Comparison of ENCODE assay signal across 8 cellular contexts in the genomic region with DNA sequence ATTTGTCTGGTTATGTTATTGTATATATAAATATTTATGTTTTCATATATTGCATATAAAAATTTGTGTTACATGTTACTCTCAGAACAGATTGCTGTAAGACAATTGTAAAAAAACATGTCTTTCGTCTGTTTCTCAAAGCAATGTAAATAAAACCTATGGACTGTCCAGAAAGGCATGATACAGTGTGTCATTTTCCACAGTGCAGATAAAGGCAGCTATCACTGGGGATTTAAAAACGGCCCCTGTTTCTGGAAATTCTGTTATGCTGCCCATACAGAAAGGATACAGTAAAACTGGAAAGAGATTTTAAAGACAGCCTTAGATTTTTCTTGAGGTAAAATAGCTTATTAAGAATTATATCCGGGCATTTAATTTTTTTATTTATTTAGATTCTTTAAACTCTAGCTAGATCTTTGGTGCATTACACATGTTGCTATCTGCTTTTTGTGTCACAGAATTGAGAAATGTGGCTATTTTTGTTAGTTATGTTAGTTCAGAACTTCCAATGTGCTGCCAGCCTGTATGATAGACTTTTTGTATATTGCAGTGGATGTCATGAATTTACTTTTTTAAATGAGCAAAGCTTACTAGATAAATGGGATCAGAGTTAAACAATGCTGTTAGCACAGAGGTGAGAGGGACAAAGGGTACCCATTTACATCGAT. TPM values are rescaled to one million over a fixed set of nuclear protein-coding genes. Genes with fewer than 3 reads are reported as not detected.
DNase-seq lines count a peak whose midpoint lies in the region; ATAC-seq, FAIRE-seq and TF ChIP-seq lines count a peak whose summit lies in the region.

No MANE protein-coding gene starts in this region.

- TF ChIP-seq EP300 in HepG2 (IDR thresholded peaks at IDR 0.05; ENCODE audit: low read depth in 2 of 2, low read length in 2 of 2) (0 out of 4 replicates have a peak, but pooled peaks of 1 of the 2 experiments have one; percentile 37), HepG2 (CRISPR knock-in tag; IDR thresholded peaks at IDR 0.05; ENCODE audit: borderline replicate concordance) (no peak)

- TF ChIP-seq POLR2A in HepG2 (IDR thresholded peaks at IDR 0.05; ENCODE audit: insufficient read depth in 1 of 2, low read depth in 2 of 2, low read length in 2 of 2) (no peak), thyroid gland (IDR thresholded peaks at IDR 0.05) (no peak)

- TSS peak; percentile 67 for BruUV-seq in HepG2 (replicated peaks; lab: Mats Ljungman, UMichigan)

- DNase-seq in NCI-H2227 treated with DMSO at 0.1 percent for 48 hours (lab: John Stamatoyannopoulos, UW), result peak; percentile 68
- peak; percentile 74 for DNase-seq in HepG2 (ENCODE audit: low spot score)
- DNase-seq in thyroid gland, result no peak
- DNase-seq in activated CD8-positive, alpha-beta memory T cell treated with anti-CD3 and anti-CD28 coated beads for 24 hours, result no peak
- no peak for DNase-seq in HEK293T (ENCODE audit: extremely low spot score)

- in situ Hi-C loops in HepG2 (cut with HindIII; ENCODE audit: extremely low pct_ligation_motif_present, low pct_unique_long_range_greater_than_20kb), result no loop called here

- peaks cover 0 to 2% (median 0%) of the 10 kb centered on the region in 5 experiments for H3K9me3 Mint-ChIP-seq in brain

- H3K4me1 ChIP-seq in HepG2 (ENCODE audit: insufficient read depth, low read length), result peaks cover 30% of the 10 kb centered on the region
- H3K4me1 ChIP-seq in thyroid gland, result peaks cover 0 to 11% of the 10 kb centered on the region in 2 donors

- no peak for TF ChIP-seq RAD21 in HepG2 (CRISPR knock-in tag; IDR thresholded peaks at IDR 0.05)

- H3K79me2 ChIP-seq in HepG2 (ENCODE audit: insufficient read depth, low read length), result peaks cover 61% of the 10 kb centered on the region

- H3K4me2 ChIP-seq in HepG2 (ENCODE audit: low read depth, low read length), result peak overlapping the region; percentile 91

- H3K27me3 Mint-ChIP-seq in brain, result peaks cover 9% of the 10 kb centered on the region

- peak overlapping the region; percentile 97 to 100 (median 100) for H3K4me3 Mint-ChIP-seq in brain

- peak overlapping the region; percentile 100 for H3K27ac ChIP-seq in HepG2 (ENCODE audit: extremely low read length, insufficient read depth, low read length)
- H3K27ac ChIP-seq in thyroid gland, result peak overlapping the region; percentile 96 to 100 (median 99)

- ATAC-seq in HepG2 (0 out of 3 replicates have a peak, but pooled peaks have one; percentile 8), GM19328 (IDR thresholded peaks at IDR 0.05; ENCODE audit: unreplicated experiment) (no peak)

- H3K27me3 ChIP-seq in HepG2 (ENCODE audit: control insufficient read depth in 1 of 2, insufficient read depth in 2 of 2, low read length in 2 of 2) (no peaks in the 10 kb centered on the region; a peak in 2 of 5 replicates), thyroid gland (no peaks in the 10 kb centered on the region)

- peak overlapping the region; percentile 53 for H3K4me3 ChIP-seq in GM12875 (ENCODE audit: low read depth, low read length)
- peak overlapping the region; percentile 73 to 100 (median 84) for H3K4me3 ChIP-seq in HepG2 (replicated peaks in 1 of 3; ENCODE audit: insufficient read depth in 1 of 3, low read depth in 2 of 3, low read length in 3 of 3)
- peak overlapping the region in 2 of 3 donors; percentile 86 to 89 for H3K4me3 ChIP-seq in thyroid gland (replicated peaks in 1 of 3)

- H4K20me1 ChIP-seq in HepG2 (ENCODE audit: insufficient read depth, low read length), result no peaks in the 10 kb centered on the region

- intact Hi-C loops in HepG2 (cut with micrococcal nuclease; ENCODE audit: unreplicated experiment) (loop anchor here (1.0 to 2.0 kb wide), 3 partner anchors 9 to 112 kb away; partner anchors contain the start of genes EEF1B2 and NDUFS1), thyroid gland (cut with DNase I) (no loop called here)

- H3K4me1 Mint-ChIP-seq in brain, result peaks cover 38% of the 10 kb centered on the region

- H3K27ac Mint-ChIP-seq in brain, result peak overlapping the region; percentile 100

- peak; percentile 43 for FAIRE-seq in HepG2 (lab: Jason Lieb, UNC)

- H3K36me3 ChIP-seq in HepG2 (replicated peaks in 1 of 2; ENCODE audit: control insufficient read depth in 1 of 2, insufficient read depth in 2 of 2, low read length in 2 of 2) (peaks cover 0 to 2% of the 10 kb centered on the region in 2 experiments; a peak in 1 of 5 replicates), thyroid gland (no peaks in the 10 kb centered on the region)

- H2AFZ ChIP-seq in HepG2 (ENCODE audit: low read length), result no peak overlapping the region

- CTCF ChIA-PET in HepG2 (lab: Yijun Ruan, JAX; ENCODE audit: low intra/inter-chr PET ratio, low total read pairs) (no interaction called here), HEK293T (lab: Yijun Ruan, JAX) (no interaction called here)

- TF ChIP-seq CTCF in GM12875 (IDR thresholded peaks at IDR 0.05; ENCODE audit: borderline replicate concordance, insufficient read depth, low read depth, low read length) (no peak), brain (conservative IDR thresholded peaks at IDR 0.05) (no peak), HepG2 (CRISPR knock-in tag; IDR thresholded peaks at IDR 0.05) (no peak), thyroid gland (IDR thresholded peaks at IDR 0.05) (no peak)

- POLR2A ChIA-PET in HepG2 (lab: Yijun Ruan, JAX) (interaction anchor here (0.6 to 3.2 kb wide), 15 partner anchors 8 to 1443 kb away, joined by 3 to 32 read pairs (median 4); partner anchors contain the start of genes CREB1, EEF1B2 and NDUFS1), HEK293T (lab: Yijun Ruan, JAX) (interaction anchor here (0.7 to 1.0 kb wide), 7 partner anchors 9 to 351 kb away, joined by 3 to 4 read pairs (median 3); partner anchors contain the start of gene ZDBF2)

- under 1% methylated on average over 4 of the region's 4 CpGs for WGBS in HepG2 (ENCODE audit: low lambda C conversion rate)
- 2 to 3% methylated on average over 4 of the region's 4 CpGs for WGBS in thyroid gland, 2 donors

- H3K9ac ChIP-seq in HepG2 (ENCODE audit: insufficient read depth, low read depth, low read length), result peak overlapping the region; percentile 97

- H3K36me3 Mint-ChIP-seq in brain, result peaks cover 17% of the 10 kb centered on the region

- H3K9me3 ChIP-seq in HepG2 (ENCODE audit: low read length) (no peaks in the 10 kb centered on the region), thyroid gland (no peaks in the 10 kb centered on the region)

TF ChIP-seq in HepG2, 621 proteins besides CTCF, POLR2A, EP300 and RAD21 (continues in another document):
- TF ChIP-seq SOX6 (IDR thresholded peaks at IDR 0.05) (no peak), SOX6 (CRISPR knock-in tag; IDR thresholded peaks at IDR 0.05) (peak; percentile 47; the same call in 1 of the 2 replicates), FOXA3 (CRISPR knock-in tag; IDR thresholded peaks at IDR 0.05) (peak; percentile 62)

TF ChIP-seq in HEK293T, 16 proteins besides CTCF, POLR2A, EP300 and RAD21:
- TF ChIP-seq TARDBP (IDR thresholded peaks at IDR 0.05) (no peak), PKNOX1 (IDR thresholded peaks at IDR 0.05) (no peak), FOXM1 (IDR thresholded peaks at IDR 0.05; ENCODE audit: borderline replicate concordance) (no peak), FOXA1 (IDR thresholded peaks at IDR 0.05) (no peak), ELF4 (IDR thresholded peaks at IDR 0.05) (no peak), ZNF384 (IDR thresholded peaks at IDR 0.05) (no peak), L3MBTL2 (conservative IDR thresholded peaks at IDR 0.05) (no peak), CTBP1 (IDR thresholded peaks at IDR 0.05; ENCODE audit: borderline replicate concordance) (no peak), LEF1 (IDR thresholded peaks at IDR 0.05; ENCODE audit: borderline replicate concordance) (no peak), ARNT (IDR thresholded peaks at IDR 0.05) (no peak), SUZ12 (IDR thresholded peaks at IDR 0.05) (no peak), NFRKB (IDR thresholded peaks at IDR 0.05) (no peak), HDGF (IDR thresholded peaks at IDR 0.05; ENCODE audit: borderline replicate concordance) (no peak), SP1 (IDR thresholded peaks at IDR 0.05) (no peak), FOXK2 (IDR thresholded peaks at IDR 0.05) (no peak)

RNA-seq across cellular contexts. Expression of gene INO80D, which starts 0.8 kb away (rescaled TPM):
- polyA plus RNA-seq in brain (ENCODE audit: insufficient read depth, low read depth, low replicate concordance) (0.71 TPM), HepG2 (2011; rRNA removed) (6.0 and 7.6 TPM in 2 replicates)
- total RNA-seq in HepG2 (2016; rRNA removed; fragmentation: Illumina TruSeq; extraction: Trizol) (7.9 and 13.6 TPM in 2 replicates), thyroid gland (10 to 100 TPM; 25.0 to 49.7 (median 26.5) TPM)
- total RNA-seq in HepG2 (2016; cell fraction: cytosol; rRNA removed; fragmentation: Illumina TruSeq; extraction: Trizol; ENCODE audit: low read depth), result 3.9 and 4.0 TPM in 2 replicates
- 7.0 and 12.0 TPM in 2 replicates for total RNA-seq in HepG2 (2016; cell fraction: insoluble cytoplasmic fraction; rRNA removed; fragmentation: Illumina TruSeq; extraction: Trizol)
- total RNA-seq in HepG2 (2016; cell fraction: membrane; rRNA removed; fragmentation: Illumina TruSeq; extraction: Trizol), result 6.5 TPM in 2 replicates
- 18.1 and 19.6 TPM in 2 replicates for total RNA-seq in HepG2 (2016; cell fraction: nucleus; rRNA removed; fragmentation: Illumina TruSeq; extraction: Trizol)
- 3.1 and 3.6 TPM in 2 replicates for polyA plus RNA-seq in HepG2 (2011; cell fraction: cytosol; rRNA removed)
- polyA plus RNA-seq in HepG2 (2011; cell fraction: nucleus; rRNA removed), result 11.9 and 14.5 TPM in 2 replicates
- 4.0 and 5.0 TPM in 2 replicates for polyA plus RNA-seq in HepG2 (2012)
- polyA plus RNA-seq in HepG2 (2016; cell fraction: cytosol; fragmentation: Illumina TruSeq; extraction: Trizol; ENCODE audit: low read depth), result 0.07 and 0.11 TPM in 2 replicates
- 4.2 and 4.7 TPM in 2 replicates for polyA plus RNA-seq in HepG2 (2016; cell fraction: insoluble cytoplasmic fraction; fragmentation: Illumina TruSeq; extraction: Trizol; ENCODE audit: low read depth)
- polyA plus RNA-seq in HepG2 (2016; cell fraction: membrane; fragmentation: Illumina TruSeq; extraction: Trizol; ENCODE audit: low read depth), result 0.21 and 0.27 TPM in 2 replicates
- polyA plus RNA-seq in HepG2 (2016; cell fraction: nucleus; fragmentation: Illumina TruSeq; extraction: Trizol; ENCODE audit: insufficient read depth, low read depth), result 14.2 and 15.8 TPM in 2 replicates
- 32.6 and 64.3 TPM in 2 replicates for polyA minus RNA-seq in HepG2 (2011; rRNA and poly(A)+ RNA removed; ENCODE audit: low replicate concordance)
- 19.7 and 20.6 TPM in 2 replicates for polyA minus RNA-seq in HepG2 (2011; cell fraction: cytosol; rRNA and poly(A)+ RNA removed)
- 58.3 TPM in 2 replicates for polyA minus RNA-seq in HepG2 (2011; cell fraction: nucleus; rRNA and poly(A)+ RNA removed)

Comparison
In these comparisons a context has a peak if more than half of its experiments do, and no peak if none do; other contexts are left out.
1. DNase-seq: peak in NCI-H2227 treated with DMSO at 0.1 percent for 48 hours (single experiment) and HepG2 (single experiment); none in thyroid gland (0 of 2), activated CD8-positive, alpha-beta memory T cell treated with anti-CD3 and anti-CD28 coated beads for 24 hours (single experiment) and HEK293T (single experiment).
2. Peak in every context shown above with its lines, with median percentiles within 50 percentile points of each other: H3K4me3 ChIP-seq.